Comparison of ENCODE assay signal across 11 cellular contexts in genomic region chr14:67987596-67987995, GRCh38.
DNase-seq lines count a peak whose midpoint lies in the region; ATAC-seq and TF ChIP-seq lines count a peak whose summit lies in the region.
"Had no signal": no experiment of that assay in that cellular context is flagged by ENCODE, and none has a peak within 500 bp of the region (broad histone marks: within the 10 kb centered on the region; RNA-seq: fewer than 3 reads in every experiment).

No MANE protein-coding gene starts in this region.

- no peak overlapping the region for H3K27ac Mint-ChIP-seq in T-helper 17 cell
- H3K27ac Mint-ChIP-seq: activated naive CD4-positive, alpha-beta T cell treated with anti-CD3 and anti-CD28 coated beads, Interleukin-2, amount 50 U/mL, for 24 hours; CD8-positive, alpha-beta T cell; naive thymus-derived CD8-positive, alpha-beta T cell had no signal

- H3K4me1 Mint-ChIP-seq in T-helper 17 cell = peaks cover 3% of the 10 kb centered on the region
- H3K4me1 Mint-ChIP-seq: activated naive CD4-positive, alpha-beta T cell treated with anti-CD3 and anti-CD28 coated beads, Interleukin-2, amount 50 U/mL, for 24 hours had no signal

- peak overlapping the region; percentile 82 for H3K27ac ChIP-seq in osteoblast (ENCODE audit: low read depth, low read length)

- no peak overlapping the region for H3K4me3 Mint-ChIP-seq in T-helper 17 cell
- H3K4me3 Mint-ChIP-seq: activated naive CD4-positive, alpha-beta T cell treated with anti-CD3 and anti-CD28 coated beads, Interleukin-2, amount 50 U/mL, for 24 hours; CD8-positive, alpha-beta T cell; naive thymus-derived CD8-positive, alpha-beta T cell had no signal

- H3K4me3 ChIP-seq in osteoblast (ENCODE audit: insufficient read depth, low read length) = peak overlapping the region; percentile 50

- peak overlapping the region; percentile 67 for H3K4me2 ChIP-seq in osteoblast (ENCODE audit: insufficient read depth, low read length)

- no peaks in the 10 kb centered on the region for H3K79me2 ChIP-seq in osteoblast (ENCODE audit: insufficient read depth, low read length)

- DNase-seq in Ammon's horn (ENCODE audit: low spot score) (peak; percentile 26), RPMI7951 (ENCODE audit: low read depth) (peak; percentile 86), fibroblast of gingiva (ENCODE audit: low read depth) (peak; percentile 81), osteoblast (ENCODE audit: insufficient read length, low spot score, missing footprints) (no peak), NCI-H524 (lab: John Stamatoyannopoulos, UW) (no peak), T-helper 17 cell (no peak)
- DNase-seq: CD8-positive, alpha-beta T cell; naive thymus-derived CD8-positive, alpha-beta T cell had no signal

- no peaks in the 10 kb centered on the region for H4K20me1 ChIP-seq in osteoblast (ENCODE audit: insufficient read depth, low read length)

- no peaks in the 10 kb centered on the region for H3K27me3 ChIP-seq in osteoblast (ENCODE audit: insufficient read depth, low read length)

- peaks cover 24% of the 10 kb centered on the region for H3K4me1 ChIP-seq in osteoblast (ENCODE audit: insufficient read depth, low read length)

- H3K9me3 ChIP-seq in osteoblast (ENCODE audit: low read depth, low read length) (no peaks in the 10 kb centered on the region), T-helper 17 cell (ENCODE audit: control insufficient read depth, low read length, poor library complexity, severe bottlenecking) (no peaks in the 10 kb centered on the region)

- no peaks in the 10 kb centered on the region for H3K27me3 Mint-ChIP-seq in T-helper 17 cell
- H3K27me3 Mint-ChIP-seq: activated naive CD4-positive, alpha-beta T cell treated with anti-CD3 and anti-CD28 coated beads, Interleukin-2, amount 50 U/mL, for 24 hours; naive thymus-derived CD8-positive, alpha-beta T cell had no signal

- no peak for ATAC-seq in HG03354 (IDR thresholded peaks at IDR 0.05; ENCODE audit: poor library complexity, severe bottlenecking, unreplicated experiment)
- no peak for ATAC-seq in T-helper 17 cell
- ATAC-seq in GM18519 (IDR thresholded peaks at IDR 0.05; ENCODE audit: low FRiP score, unreplicated experiment) = no peak
- ATAC-seq: CD8-positive, alpha-beta T cell; naive thymus-derived CD8-positive, alpha-beta T cell had no signal

- no peak for TF ChIP-seq CTCF in osteoblast (IDR thresholded peaks at IDR 0.05; ENCODE audit: extremely low read depth, low read depth, low read length)

- H2AFZ ChIP-seq in osteoblast (ENCODE audit: low read length) = peak overlapping the region; percentile 21

- no peaks in the 10 kb centered on the region for H3K36me3 ChIP-seq in osteoblast (ENCODE audit: insufficient read depth, low read length)

- peaks cover 3% of the 10 kb centered on the region for H3K36me3 Mint-ChIP-seq in T-helper 17 cell (ENCODE audit: low read depth)
- H3K36me3 Mint-ChIP-seq: activated naive CD4-positive, alpha-beta T cell treated with anti-CD3 and anti-CD28 coated beads, Interleukin-2, amount 50 U/mL, for 24 hours; CD8-positive, alpha-beta T cell had no signal

Comparison
In these comparisons a context has a peak if more than half of its experiments do, and no peak if none do; other contexts are left out.
1. DNase-seq: peak in Ammon's horn (single experiment), RPMI7951 (single experiment) and fibroblast of gingiva (single experiment); none in osteoblast (single experiment), NCI-H524 (0 of 2) and T-helper 17 cell (0 of 3).